ENCODE assay signal across 8 cellular contexts in genomic region chr16:53131363-53132071, GRCh38.
DNase-seq lines count a peak whose midpoint lies in the region; ATAC-seq and TF ChIP-seq lines count a peak whose summit lies in the region.

No MANE protein-coding gene starts in this region.

- H3K36me3 Mint-ChIP-seq in type B pancreatic cell = peaks cover 4% of the 10 kb centered on the region

- H3K27ac Mint-ChIP-seq in type B pancreatic cell = peak overlapping the region; percentile 84

- H3K27me3 Mint-ChIP-seq in type B pancreatic cell = no peaks in the 10 kb centered on the region

- H3K36me3 ChIP-seq in left ventricle myocardium inferior = no peaks in the 10 kb centered on the region

- intact Hi-C loops in left ventricle myocardium inferior (cut with micrococcal nuclease) (no loop called here), posterior vena cava (cut with DNase I) (loop anchor here in 1 of 2 donors (5.0 to 10.0 kb wide), 2 partner anchors 39 to 73 kb away; no protein-coding TSS in a partner anchor)

- H3K4me1 ChIP-seq in left ventricle myocardium inferior = peaks cover 62% of the 10 kb centered on the region

- 0 to 1% (median 0%) methylated on average over 38 to 70 of the region's 77 CpGs for WGBS in adipose tissue, 3 donors

- TF ChIP-seq CTCF in GM13976 (IDR thresholded peaks at IDR 0.05; ENCODE audit: borderline replicate concordance, control extremely low read depth, extremely low read depth, insufficient read depth, missing control alignments) (no peak), left ventricle myocardium inferior (IDR thresholded peaks at IDR 0.05; ENCODE audit: borderline replicate concordance) (no peak), type B pancreatic cell (conservative IDR thresholded peaks at IDR 0.05) (no peak)

- no peaks in the 10 kb centered on the region for H3K9me3 Mint-ChIP-seq in type B pancreatic cell

- in situ Hi-C loops in GM13976 (cut with MboI; ENCODE audit: low sequenced_read_pairs, unreplicated experiment) = no loop called here

- no peaks in the 10 kb centered on the region for H3K27me3 ChIP-seq in left ventricle myocardium inferior (ENCODE audit: low read depth)

- peak; percentile 22 for ATAC-seq in HG03039 (IDR thresholded peaks at IDR 0.05; ENCODE audit: unreplicated experiment)

- H3K4me3 ChIP-seq in left ventricle myocardium inferior = peak overlapping the region; percentile 80

- H3K27ac ChIP-seq in adipose tissue (ENCODE audit: low read depth, low read length) = peak overlapping the region; percentile 48
- peak overlapping the region; percentile 98 for H3K27ac ChIP-seq in left ventricle myocardium inferior (replicated peaks)

- DNase-seq in GM13976 (ENCODE audit: low spot score) = peak; percentile 76
- DNase-seq in T follicular helper cell (ENCODE audit: low read depth) = peak; percentile 50
- peak; percentile 59 for DNase-seq in left ventricle myocardium inferior
- peak; percentile 91 for DNase-seq in posterior vena cava (ENCODE audit: low spot score)
- DNase-seq in type B pancreatic cell (ENCODE audit: extremely low spot score, unreplicated experiment) = peak; percentile 73
- no peak for DNase-seq in NCI-H446 treated with DMSO at 0.1 percent for 48 hours (lab: John Stamatoyannopoulos, UW)

- peak overlapping the region; percentile 88 for H3K4me3 Mint-ChIP-seq in type B pancreatic cell

- H3K4me1 Mint-ChIP-seq in type B pancreatic cell (ENCODE audit: unreplicated experiment) = peaks cover 25% of the 10 kb centered on the region

- no peaks in the 10 kb centered on the region for H3K9me3 ChIP-seq in left ventricle myocardium inferior (replicated peaks)
